ENCODE assay signal across 21 cellular contexts in the genomic region with DNA sequence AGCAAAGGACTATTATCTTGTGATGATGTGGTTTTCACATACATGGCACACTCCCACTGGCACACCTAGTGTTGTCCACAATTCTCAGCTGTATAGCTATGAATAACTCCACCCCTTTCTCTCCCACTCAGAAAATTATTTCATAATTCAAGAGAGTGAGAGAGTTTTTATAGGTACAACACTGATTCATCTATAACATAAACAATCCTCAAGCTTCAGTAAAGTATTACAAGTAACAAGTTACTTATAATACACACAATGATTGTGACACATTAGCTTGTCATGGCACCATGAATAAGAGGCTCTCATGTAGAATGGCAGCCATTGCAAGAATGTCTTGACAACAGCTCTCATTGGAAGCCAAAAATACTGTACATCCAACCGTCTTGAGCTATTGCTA. TPM values are rescaled to one million over a fixed set of nuclear protein-coding genes. Genes with fewer than 3 reads are reported as not detected.
DNase-seq lines count a peak whose midpoint lies in the region; FAIRE-seq and TF ChIP-seq lines count a peak whose summit lies in the region.
"Had no signal": no experiment of that assay in that cellular context is flagged by ENCODE, and none has a peak within 500 bp of the region (broad histone marks: within the 10 kb centered on the region; RNA-seq: fewer than 3 reads in every experiment).

No MANE protein-coding gene starts in this region.

- POLR2A ChIA-PET in MCF 10A (lab: Yijun Ruan, JAX): no interaction called here

- no TSS peak for BruUV-seq in MCF 10A (replicated peaks; lab: Mats Ljungman, UMichigan)

- FAIRE-seq in astrocyte (lab: Jason Lieb, UNC): peak; percentile 66
- FAIRE-seq: D721Med had no signal

- H3K27ac Mint-ChIP-seq in MCF 10A (ENCODE audit: low read depth, unreplicated experiment) (no peak overlapping the region), astrocyte (ENCODE audit: unreplicated experiment) (no peak overlapping the region), immature natural killer cell (no peak overlapping the region)
- H3K27ac Mint-ChIP-seq: B cell, CD14-positive monocyte had no signal

- H3K4me3 ChIP-seq in breast epithelium: no peak overlapping the region
- no peak overlapping the region for H3K4me3 ChIP-seq in astrocyte (ENCODE audit: insufficient read depth, low read depth, low read length)

- H3K4me2 ChIP-seq in astrocyte (ENCODE audit: low read length): no peak overlapping the region

- H4K20me1 ChIP-seq in astrocyte (ENCODE audit: insufficient read depth, low read length): no peaks in the 10 kb centered on the region

- H3K27me3 Mint-ChIP-seq in MCF 10A (ENCODE audit: insufficient read depth, unreplicated experiment) (peaks cover 25% of the 10 kb centered on the region), astrocyte (ENCODE audit: low read depth, unreplicated experiment) (no peaks in the 10 kb centered on the region), immature natural killer cell (ENCODE audit: low read depth in 3 of 3) (peaks cover 0 to 2% (median 0%) of the 10 kb centered on the region in 3 donors)
- H3K27me3 Mint-ChIP-seq: B cell had no signal

- H3K27ac ChIP-seq in breast epithelium (no peak overlapping the region), astrocyte (ENCODE audit: low read depth, low read length) (no peak overlapping the region)
- H3K27ac ChIP-seq: 22Rv1 had no signal

- no peak overlapping the region for H2AFZ ChIP-seq in astrocyte (ENCODE audit: low read depth, low read length)

- H3K27me3 ChIP-seq in breast epithelium (peaks cover 0 to 56% of the 10 kb centered on the region in 2 donors), astrocyte (ENCODE audit: insufficient read depth, low read length) (no peaks in the 10 kb centered on the region)

- H3K36me3 ChIP-seq in breast epithelium: no peaks in the 10 kb centered on the region
- H3K36me3 ChIP-seq in astrocyte (ENCODE audit: insufficient read depth, low read length): no peaks in the 10 kb centered on the region

- H3K4me1 ChIP-seq in breast epithelium (no peaks in the 10 kb centered on the region), astrocyte (ENCODE audit: insufficient read depth, low read length) (no peaks in the 10 kb centered on the region)

- H3K79me2 ChIP-seq in astrocyte (ENCODE audit: insufficient read depth, low read length): no peaks in the 10 kb centered on the region

- H3K36me3 Mint-ChIP-seq in MCF 10A (ENCODE audit: insufficient read depth, unreplicated experiment) (no peaks in the 10 kb centered on the region), astrocyte (ENCODE audit: low read depth, unreplicated experiment) (no peaks in the 10 kb centered on the region), immature natural killer cell (no peaks in the 10 kb centered on the region)
- H3K36me3 Mint-ChIP-seq: CD14-positive monocyte had no signal

- TF ChIP-seq POLR2A in breast epithelium (IDR thresholded peaks at IDR 0.05): no peak

- H3K4me1 Mint-ChIP-seq in MCF 10A (ENCODE audit: insufficient read depth, unreplicated experiment) (no peaks in the 10 kb centered on the region), astrocyte (ENCODE audit: low read depth, unreplicated experiment) (no peaks in the 10 kb centered on the region), immature natural killer cell (no peaks in the 10 kb centered on the region)
- H3K4me1 Mint-ChIP-seq: B cell, CD14-positive monocyte had no signal

- H3K9me3 Mint-ChIP-seq in MCF 10A (ENCODE audit: unreplicated experiment): no peaks in the 10 kb centered on the region
- no peaks in the 10 kb centered on the region for H3K9me3 Mint-ChIP-seq in astrocyte (ENCODE audit: unreplicated experiment)
- no peaks in the 10 kb centered on the region for H3K9me3 Mint-ChIP-seq in immature natural killer cell

- CTCF ChIA-PET in MCF 10A (lab: Yijun Ruan, JAX): interaction anchor here (0.5 to 1.0 kb wide), 3 partner anchors 10 to 35 kb away, joined by 3 read pairs; no protein-coding TSS in a partner anchor

- TF ChIP-seq CTCF in MCF 10A (IDR thresholded peaks at IDR 0.05; ENCODE audit: unreplicated experiment) (no peak), breast epithelium (IDR thresholded peaks at IDR 0.05) (no peak), astrocyte (IDR thresholded peaks at IDR 0.05; ENCODE audit: insufficient read depth, low read depth, low read length) (no peak)

- H3K4me3 Mint-ChIP-seq in MCF 10A (ENCODE audit: unreplicated experiment) (no peak overlapping the region), astrocyte (ENCODE audit: unreplicated experiment) (no peak overlapping the region), immature natural killer cell (no peak overlapping the region)
- H3K4me3 Mint-ChIP-seq: B cell, CD14-positive monocyte had no signal

- peak; percentile 59 for DNase-seq in MCF 10A (ENCODE audit: unreplicated experiment)
- DNase-seq in breast epithelium (ENCODE audit: low spot score in 2 of 2): no peak
- DNase-seq in astrocyte (ENCODE audit: low read depth): no peak
- DNase-seq in fibroblast of gingiva (ENCODE audit: low read depth): peak; percentile 2
- no peak for DNase-seq in NCI-H1048 (lab: John Stamatoyannopoulos, UW)
- DNase-seq in immature natural killer cell: no peak
- no peak for DNase-seq in cardiac septum (ENCODE audit: low spot score)
- no peak for DNase-seq in activated CD4-positive, CD25-positive, alpha-beta regulatory T cell treated with anti-CD3 and anti-CD28 coated beads, Interleukin-2, amount 50 U/mL, for 72 hours
- DNase-seq: DMS53; H7; NCI-H1105; NCI-H146; NCI-H2029 treated with DMSO at 0.1 percent for 48 hours; NCI-H226; NCI-H510A treated with DMSO at 0.1 percent for 48 hours; NCI-H774; NK-92 treated with Interleukin-12 subunit alpha and Interleukin-12 subunit beta, amount 100 ng/mL, for 24 hours had no signal

- H3K9ac ChIP-seq in astrocyte (ENCODE audit: low read length): no peak overlapping the region

- intact Hi-C loops in MCF 10A (cut with micrococcal nuclease) (no loop called here), breast epithelium (cut with DNase I; ENCODE audit: low total_unique reads) (no loop called here), cardiac septum (cut with DNase I) (no loop called here)

- peaks cover 0 to 6% of the 10 kb centered on the region in 2 donors for H3K9me3 ChIP-seq in breast epithelium
- H3K9me3 ChIP-seq in astrocyte (ENCODE audit: insufficient read depth, low read depth, low read length): no peaks in the 10 kb centered on the region

RNA-seq across cellular contexts. Expression of gene RAB40A, which starts 43.9 kb away (rescaled TPM):
- total RNA-seq in MCF 10A (2022) (0.17 TPM in 1 of 2 replicates, not detected in the other), breast epithelium (1 to 10 TPM in 2 of 3 donors, under 1 TPM in 1; 0.48 to 2.5 (median 2.3) TPM), astrocyte (0.07 TPM in 1 of 2 replicates, not detected in the other), cardiac septum (0.32 TPM)
- not detected for polyA plus RNA-seq in immature natural killer cell
- polyA plus RNA-seq: CD14-positive monocyte had no signal

Comparison
In these comparisons a context has a peak if more than half of its experiments do, and no peak if none do; other contexts are left out.
1. DNase-seq: peak in MCF 10A (single experiment) and fibroblast of gingiva (single experiment); none in breast epithelium (0 of 2), astrocyte (single experiment), NCI-H1048 (single experiment), immature natural killer cell (0 of 3), cardiac septum (single experiment) and activated CD4-positive, CD25-positive, alpha-beta regulatory T cell treated with anti-CD3 and anti-CD28 coated beads, Interleukin-2, amount 50 U/mL, for 72 hours (single experiment).